Comparison of ENCODE assay signal across 2 cellular contexts in genomic region chr1:25355841-25356395, GRCh38.
TF ChIP-seq lines count a peak whose summit lies in the region.

No MANE protein-coding gene starts in this region.

TF ChIP-seq in liver, 16 proteins besides CTCF, POLR2A, EP300 and RAD21 (continued from another document):
- no peak for TF ChIP-seq ZBTB33 (IDR thresholded peaks at IDR 0.05)
- TF ChIP-seq HNF4A (conservative IDR thresholded peaks at IDR 0.05), result peak in 1 of 2 donors; percentile 19

TF ChIP-seq in HepG2, 621 proteins besides CTCF, POLR2A, EP300 and RAD21:
- TF ChIP-seq ZNF281 (CRISPR knock-in tag; IDR thresholded peaks at IDR 0.05; ENCODE audit: borderline replicate concordance), result no peak
